ENCODE assay signal across 24 cellular contexts in genomic region chr3:113000691-113001090, GRCh38. TPM values are rescaled to one million over a fixed set of nuclear protein-coding genes. Genes with fewer than 3 reads are reported as not detected.
DNase-seq lines count a peak whose midpoint lies in the region; ATAC-seq, FAIRE-seq and TF ChIP-seq lines count a peak whose summit lies in the region.
"Had no signal": no experiment of that assay in that cellular context is flagged by ENCODE, and none has a peak within 500 bp of the region (broad histone marks: within the 10 kb centered on the region; RNA-seq: fewer than 3 reads in every experiment).

No MANE protein-coding gene starts in this region.

- no peak for FAIRE-seq in H54 (lab: Jason Lieb, UNC)
- FAIRE-seq: bronchial epithelial cell, H1 had no signal

- peaks cover 75% of the 10 kb centered on the region for H3K4me1 Mint-ChIP-seq in activated T-cell treated with anti-CD3 and anti-CD28 coated beads, Interleukin-2, amount 50 U/mL, for 24 hours (ENCODE audit: low read depth)
- peaks cover 26% of the 10 kb centered on the region for H3K4me1 Mint-ChIP-seq in T-helper 17 cell

- no peak for ATAC-seq in T-helper 17 cell
- ATAC-seq in HG03139 (IDR thresholded peaks at IDR 0.05; ENCODE audit: unreplicated experiment), result no peak
- ATAC-seq: left cardiac atrium, right cardiac atrium had no signal

- H3K9me3 Mint-ChIP-seq in activated T-cell treated with anti-CD3 and anti-CD28 coated beads, Interleukin-2, amount 50 U/mL, for 24 hours, result no peaks in the 10 kb centered on the region
- H3K9me3 Mint-ChIP-seq: nephron had no signal

- no peak overlapping the region for H3K4me3 Mint-ChIP-seq in activated T-cell treated with anti-CD3 and anti-CD28 coated beads, Interleukin-2, amount 50 U/mL, for 24 hours
- H3K4me3 Mint-ChIP-seq in T-helper 17 cell, result no peak overlapping the region
- H3K4me3 Mint-ChIP-seq: nephron had no signal

- no peaks in the 10 kb centered on the region for H3K9me3 ChIP-seq in T-helper 17 cell (ENCODE audit: control insufficient read depth, low read length, poor library complexity, severe bottlenecking)
- H3K9me3 ChIP-seq: adrenal gland; BLaER1 treated with 17β-estradiol and CSF1 and Interleukin-3, amounts not matched to agents 10 nM and 100 nM; ovary had no signal

- peak overlapping the region; percentile 89 for H3K27ac Mint-ChIP-seq in activated T-cell treated with anti-CD3 and anti-CD28 coated beads, Interleukin-2, amount 50 U/mL, for 24 hours
- H3K27ac Mint-ChIP-seq in T-helper 17 cell, result peak overlapping the region; percentile 76
- H3K27ac Mint-ChIP-seq: nephron had no signal

- DNase-seq in activated T-cell treated with anti-CD3 and anti-CD28 coated beads, Interleukin-2, amount 50 U/mL, for 24 hours, result no peak
- no peak for DNase-seq in activated T-cell treated with anti-CD3 and anti-CD28 coated beads, Interleukin-2, amount 50 U/mL, for 48 hours
- DNase-seq in T-helper 17 cell, result no peak
- peak; percentile 52 for DNase-seq in dermis blood vessel endothelial cell
- DNase-seq in renal cortical epithelial cell (ENCODE audit: low read depth), result peak; percentile 41
- no peak for DNase-seq in H54 (ENCODE audit: insufficient read length, low spot score)
- no peak for DNase-seq in AG20443 (ENCODE audit: low spot score)
- DNase-seq: activated CD4-positive, alpha-beta T cell treated with anti-CD3 and anti-CD28 coated beads, Interleukin-2, amount 50 U/mL, for 1 hour; adrenal gland; cortex of kidney; left cardiac atrium; mesenchymal stem cell; NCI-H1105 treated with DMSO at 0.1 percent for 48 hours; NCI-H2081 treated with DMSO at 0.1 percent for 48 hours; NCI-H510A; ovary; right cardiac atrium; SHP77 treated with DMSO at 0.1 percent for 48 hours had no signal

- TF ChIP-seq POLR2A in H54 (IDR thresholded peaks at IDR 0.05; ENCODE audit: low read depth, low read length), result no peak

- H3K27me3 Mint-ChIP-seq in activated T-cell treated with anti-CD3 and anti-CD28 coated beads, Interleukin-2, amount 50 U/mL, for 24 hours, result no peaks in the 10 kb centered on the region
- H3K27me3 Mint-ChIP-seq in T-helper 17 cell, result no peaks in the 10 kb centered on the region

- H3K36me3 Mint-ChIP-seq in activated T-cell treated with anti-CD3 and anti-CD28 coated beads, Interleukin-2, amount 50 U/mL, for 24 hours (ENCODE audit: low read depth), result peaks cover 94% of the 10 kb centered on the region
- H3K36me3 Mint-ChIP-seq in T-helper 17 cell (ENCODE audit: low read depth), result peaks cover 3% of the 10 kb centered on the region

RNA-seq across cellular contexts. Expression of gene GTPBP8, which starts 9.9 kb away (rescaled TPM):
- total RNA-seq in T-helper 17 cell (10 to 100 TPM; 16.7 to 20.4 TPM), dermis blood vessel endothelial cell (48.6 and 49.0 TPM in 2 replicates), renal cortical epithelial cell (33.1 and 56.4 TPM in 2 replicates)

RNA-seq across cellular contexts. Expression of gene CD200R1, which starts 25.8 kb away (rescaled TPM):
- total RNA-seq in T-helper 17 cell, result 10 to 100 TPM in 1 of 2 donors, 1 to 10 TPM in 1; 7.1 to 12.8 TPM
- total RNA-seq in dermis blood vessel endothelial cell, result not detected in 2 replicates
- 0.17 TPM in 1 of 2 replicates, not detected in the other for total RNA-seq in renal cortical epithelial cell
- total RNA-seq: bronchial epithelial cell, glomerular endothelial cell, H1 had no signal

Comparison
In these comparisons a context has a peak if more than half of its experiments do, and no peak if none do; other contexts are left out.
1. DNase-seq: peak in dermis blood vessel endothelial cell (single experiment) and renal cortical epithelial cell (single experiment); none in activated T-cell treated with anti-CD3 and anti-CD28 coated beads, Interleukin-2, amount 50 U/mL, for 24 hours (single experiment), activated T-cell treated with anti-CD3 and anti-CD28 coated beads, Interleukin-2, amount 50 U/mL, for 48 hours (0 of 2), T-helper 17 cell (0 of 3), H54 (single experiment) and AG20443 (single experiment).